ENCODE assay signal across 1 cellular context in the genomic region with DNA sequence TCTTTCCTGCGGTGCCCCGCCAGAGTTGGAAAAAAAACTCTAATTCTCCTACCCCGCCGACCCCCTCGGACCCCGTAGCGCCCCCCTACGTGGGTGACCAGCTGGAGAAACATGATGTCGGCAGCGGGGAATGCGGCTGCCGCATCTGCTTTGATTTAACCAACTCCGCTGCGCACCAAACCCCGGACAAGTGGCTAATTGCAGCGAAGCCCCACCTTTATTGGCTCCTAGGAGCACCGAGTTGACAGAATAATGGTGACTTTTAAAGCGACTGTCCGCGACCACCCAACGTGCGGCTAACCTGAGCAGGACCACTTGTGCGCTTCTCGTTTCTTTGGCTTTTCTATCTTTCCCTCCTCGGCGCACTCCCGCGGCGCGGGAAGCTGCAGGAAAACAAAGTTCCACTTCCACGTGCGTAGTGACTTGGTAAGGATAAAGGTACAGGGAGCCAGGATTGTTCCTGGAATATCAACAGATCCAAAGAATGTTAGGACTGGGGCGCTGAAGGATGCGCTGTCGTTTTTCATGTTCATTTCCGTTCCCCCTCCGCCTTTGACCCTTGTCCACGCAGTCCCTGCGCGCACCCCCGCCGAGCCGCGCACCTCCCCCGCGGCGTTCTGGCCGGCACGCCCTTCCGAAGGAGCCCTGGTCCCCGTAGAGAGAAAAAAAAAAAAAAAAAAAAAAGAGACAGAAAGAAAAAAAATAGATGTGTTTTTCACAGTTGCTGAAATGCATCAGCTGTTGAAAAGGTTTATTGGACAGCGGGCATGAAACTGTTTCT.
TF ChIP-seq lines count a peak whose summit lies in the region.

No MANE protein-coding gene starts in this region.

TF ChIP-seq in HEK293, 187 proteins besides CTCF, POLR2A, EP300 and RAD21 (continued from another document and continues in another):
- TF ChIP-seq ZFP3 (tag by site-specific recombination; IDR thresholded peaks at IDR 0.05; ENCODE audit: low read depth) (no peak), RBAK (tag by site-specific recombination; IDR thresholded peaks at IDR 0.05) (no peak), ZNF311 (tag by site-specific recombination; IDR thresholded peaks at IDR 0.05; ENCODE audit: borderline replicate concordance) (no peak), TCF7L2 (IDR thresholded peaks at IDR 0.05; ENCODE audit: borderline replicate concordance, low read depth, low read length) (peak; percentile 31; the same call in 1 of the 2 replicates), KLF8 (tag by site-specific recombination; IDR thresholded peaks at IDR 0.05) (no peak), IKZF3 (tag by site-specific recombination; IDR thresholded peaks at IDR 0.05) (peak; percentile 89), HOXD13 (CRISPR knock-in tag; IDR thresholded peaks at IDR 0.05; ENCODE audit: borderline replicate concordance) (no peak), ZNF16 (tag by site-specific recombination; IDR thresholded peaks at IDR 0.05; ENCODE audit: low read depth) (no peak), ZNF23 (tag by site-specific recombination; IDR thresholded peaks at IDR 0.05; ENCODE audit: borderline replicate concordance) (no peak), ZNF510 (tag by site-specific recombination; IDR thresholded peaks at IDR 0.05; ENCODE audit: insufficient replicate concordance) (no peak), ZNF266 (tag by site-specific recombination; IDR thresholded peaks at IDR 0.05; ENCODE audit: low read depth) (no peak), ZNF580 (tag by site-specific recombination; IDR thresholded peaks at IDR 0.05) (no peak), ZNF202 (tag by site-specific recombination; IDR thresholded peaks at IDR 0.05; ENCODE audit: borderline replicate concordance) (no peak), ZNF707 (tag by site-specific recombination; IDR thresholded peaks at IDR 0.05) (no peak), WT1 (tag by site-specific recombination; IDR thresholded peaks at IDR 0.05) (no peak), ZNF19 (tag by site-specific recombination; IDR thresholded peaks at IDR 0.05; ENCODE audit: low read depth) (no peak), ZNF610 (tag by site-specific recombination; IDR thresholded peaks at IDR 0.05; ENCODE audit: borderline replicate concordance) (0 out of 2 replicates have a peak, but pooled peaks have one; percentile 21), ZNF501 (tag by site-specific recombination; IDR thresholded peaks at IDR 0.05) (no peak), PRDM4 (tag by site-specific recombination; IDR thresholded peaks at IDR 0.05) (peak; percentile 79), ZNF248 (tag by site-specific recombination; IDR thresholded peaks at IDR 0.05) (no peak), ZNF529 (tag by site-specific recombination; IDR thresholded peaks at IDR 0.05; ENCODE audit: insufficient replicate concordance) (no peak), ZBTB11 (tag by site-specific recombination; conservative IDR thresholded peaks at IDR 0.05; ENCODE audit: low read depth) (0 out of 2 replicates have a peak, but pooled peaks have one; percentile 37), ZNF132 (tag by site-specific recombination; IDR thresholded peaks at IDR 0.05; ENCODE audit: borderline replicate concordance) (no peak), ZNF140 (tag by site-specific recombination; IDR thresholded peaks at IDR 0.05) (no peak), FEZF1 (tag by site-specific recombination; IDR thresholded peaks at IDR 0.05) (no peak), GFI1B (tag by site-specific recombination; IDR thresholded peaks at IDR 0.05) (no peak), SP2 (tag by site-specific recombination; IDR thresholded peaks at IDR 0.05) (no peak), ZNF777 (tag by site-specific recombination; IDR thresholded peaks at IDR 0.05; ENCODE audit: borderline replicate concordance) (no peak), ZSCAN30 (tag by site-specific recombination; IDR thresholded peaks at IDR 0.05) (peak; percentile 38; the same call in 1 of the 2 replicates), ZBTB20 (tag by site-specific recombination; IDR thresholded peaks at IDR 0.05) (peak; percentile 21; the same call in 1 of the 2 replicates), ZNF473 (tag by site-specific recombination; IDR thresholded peaks at IDR 0.05) (no peak), ZNF157 (tag by site-specific recombination; IDR thresholded peaks at IDR 0.05) (no peak), ZSCAN4 (tag by site-specific recombination; IDR thresholded peaks at IDR 0.05) (no peak; the same call in 1 of the 2 replicates), ZNF292 (tag by site-specific recombination; IDR thresholded peaks at IDR 0.05; ENCODE audit: borderline replicate concordance, low read depth) (no peak)
- TF ChIP-seq, protein P1, sequence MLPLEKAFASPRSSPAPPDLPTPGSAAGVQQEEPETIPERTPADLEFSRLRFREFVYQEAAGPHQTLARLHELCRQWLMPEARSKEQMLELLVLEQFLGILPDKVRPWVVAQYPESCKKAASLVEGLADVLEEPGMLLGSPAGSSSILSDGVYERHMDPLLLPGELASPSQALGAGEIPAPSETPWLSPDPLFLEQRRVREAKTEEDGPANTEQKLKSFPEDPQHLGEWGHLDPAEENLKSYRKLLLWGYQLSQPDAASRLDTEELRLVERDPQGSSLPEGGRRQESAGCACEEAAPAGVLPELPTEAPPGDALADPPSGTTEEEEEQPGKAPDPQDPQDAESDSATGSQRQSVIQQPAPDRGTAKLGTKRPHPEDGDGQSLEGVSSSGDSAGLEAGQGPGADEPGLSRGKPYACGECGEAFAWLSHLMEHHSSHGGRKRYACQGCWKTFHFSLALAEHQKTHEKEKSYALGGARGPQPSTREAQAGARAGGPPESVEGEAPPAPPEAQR (tag by site-specific recombination; IDR thresholded peaks at IDR 0.05): no peak
- TF ChIP-seq, protein P2, sequence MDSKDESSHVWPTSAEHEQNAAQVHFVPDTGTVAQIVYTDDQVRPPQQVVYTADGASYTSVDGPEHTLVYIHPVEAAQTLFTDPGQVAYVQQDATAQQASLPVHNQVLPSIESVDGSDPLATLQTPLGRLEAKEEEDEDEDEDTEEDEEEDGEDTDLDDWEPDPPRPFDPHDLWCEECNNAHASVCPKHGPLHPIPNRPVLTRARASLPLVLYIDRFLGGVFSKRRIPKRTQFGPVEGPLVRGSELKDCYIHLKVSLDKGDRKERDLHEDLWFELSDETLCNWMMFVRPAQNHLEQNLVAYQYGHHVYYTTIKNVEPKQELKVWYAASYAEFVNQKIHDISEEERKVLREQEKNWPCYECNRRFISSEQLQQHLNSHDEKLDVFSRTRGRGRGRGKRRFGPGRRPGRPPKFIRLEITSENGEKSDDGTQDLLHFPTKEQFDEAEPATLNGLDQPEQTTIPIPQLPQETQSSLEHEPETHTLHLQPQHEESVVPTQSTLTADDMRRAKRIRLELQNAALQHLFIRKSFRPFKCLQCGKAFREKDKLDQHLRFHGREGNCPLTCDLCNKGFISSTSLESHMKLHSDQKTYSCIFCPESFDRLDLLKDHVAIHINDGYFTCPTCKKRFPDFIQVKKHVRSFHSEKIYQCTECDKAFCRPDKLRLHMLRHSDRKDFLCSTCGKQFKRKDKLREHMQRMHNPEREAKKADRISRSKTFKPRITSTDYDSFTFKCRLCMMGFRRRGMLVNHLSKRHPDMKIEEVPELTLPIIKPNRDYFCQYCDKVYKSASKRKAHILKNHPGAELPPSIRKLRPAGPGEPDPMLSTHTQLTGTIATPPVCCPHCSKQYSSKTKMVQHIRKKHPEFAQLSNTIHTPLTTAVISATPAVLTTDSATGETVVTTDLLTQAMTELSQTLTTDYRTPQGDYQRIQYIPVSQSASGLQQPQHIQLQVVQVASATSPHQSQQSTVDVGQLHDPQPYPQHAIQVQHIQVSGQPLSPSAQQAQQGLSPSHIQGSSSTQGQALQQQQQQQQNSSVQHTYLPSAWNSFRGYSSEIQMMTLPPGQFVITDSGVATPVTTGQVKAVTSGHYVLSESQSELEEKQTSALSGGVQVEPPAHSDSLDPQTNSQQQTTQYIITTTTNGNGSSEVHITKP (tag by site-specific recombination; IDR thresholded peaks at IDR 0.05): peak; percentile 34; the same call in 1 of the 2 replicates
- TF ChIP-seq, protein P3, sequence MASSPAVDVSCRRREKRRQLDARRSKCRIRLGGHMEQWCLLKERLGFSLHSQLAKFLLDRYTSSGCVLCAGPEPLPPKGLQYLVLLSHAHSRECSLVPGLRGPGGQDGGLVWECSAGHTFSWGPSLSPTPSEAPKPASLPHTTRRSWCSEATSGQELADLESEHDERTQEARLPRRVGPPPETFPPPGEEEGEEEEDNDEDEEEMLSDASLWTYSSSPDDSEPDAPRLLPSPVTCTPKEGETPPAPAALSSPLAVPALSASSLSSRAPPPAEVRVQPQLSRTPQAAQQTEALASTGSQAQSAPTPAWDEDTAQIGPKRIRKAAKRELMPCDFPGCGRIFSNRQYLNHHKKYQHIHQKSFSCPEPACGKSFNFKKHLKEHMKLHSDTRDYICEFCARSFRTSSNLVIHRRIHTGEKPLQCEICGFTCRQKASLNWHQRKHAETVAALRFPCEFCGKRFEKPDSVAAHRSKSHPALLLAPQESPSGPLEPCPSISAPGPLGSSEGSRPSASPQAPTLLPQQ (tag by site-specific recombination; IDR thresholded peaks at IDR 0.05): no peak
- TF ChIP-seq, protein P4, sequence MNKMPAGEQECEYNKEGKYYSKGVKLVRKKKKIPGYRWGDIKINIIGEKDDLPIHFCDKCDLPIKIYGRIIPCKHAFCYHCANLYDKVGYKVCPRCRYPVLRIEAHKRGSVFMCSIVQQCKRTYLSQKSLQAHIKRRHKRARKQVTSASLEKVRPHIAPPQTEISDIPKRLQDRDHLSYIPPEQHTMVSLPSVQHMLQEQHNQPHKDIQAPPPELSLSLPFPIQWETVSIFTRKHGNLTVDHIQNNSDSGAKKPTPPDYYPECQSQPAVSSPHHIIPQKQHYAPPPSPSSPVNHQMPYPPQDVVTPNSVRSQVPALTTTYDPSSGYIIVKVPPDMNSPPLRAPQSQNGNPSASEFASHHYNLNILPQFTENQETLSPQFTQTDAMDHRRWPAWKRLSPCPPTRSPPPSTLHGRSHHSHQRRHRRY (tag by site-specific recombination; IDR thresholded peaks at IDR 0.05): no peak
- TF ChIP-seq, protein P5, sequence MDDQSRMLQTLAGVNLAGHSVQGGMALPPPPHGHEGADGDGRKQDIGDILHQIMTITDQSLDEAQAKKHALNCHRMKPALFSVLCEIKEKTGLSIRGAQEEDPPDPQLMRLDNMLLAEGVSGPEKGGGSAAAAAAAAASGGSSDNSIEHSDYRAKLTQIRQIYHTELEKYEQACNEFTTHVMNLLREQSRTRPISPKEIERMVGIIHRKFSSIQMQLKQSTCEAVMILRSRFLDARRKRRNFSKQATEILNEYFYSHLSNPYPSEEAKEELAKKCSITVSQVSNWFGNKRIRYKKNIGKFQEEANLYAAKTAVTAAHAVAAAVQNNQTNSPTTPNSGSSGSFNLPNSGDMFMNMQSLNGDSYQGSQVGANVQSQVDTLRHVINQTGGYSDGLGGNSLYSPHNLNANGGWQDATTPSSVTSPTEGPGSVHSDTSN (CRISPR knock-in tag; IDR thresholded peaks at IDR 0.05): no peak
